Comparison of ENCODE assay signal across 11 cellular contexts in genomic region chr6:141977782-141978181, GRCh38.
"Had no signal": no experiment of that assay in that cellular context is flagged by ENCODE, and none has a peak within 500 bp of the region (broad histone marks: within the 10 kb centered on the region; RNA-seq: fewer than 3 reads in every experiment).

No MANE protein-coding gene starts in this region.

- H3K4me1 Mint-ChIP-seq: GM23338, H9 had no signal

- FAIRE-seq: H1, H54 had no signal

- H3K27ac Mint-ChIP-seq: GM23338, H9, HFFc6 had no signal

- H2AFZ ChIP-seq: GM23248, GM23338 had no signal

- H3K9ac ChIP-seq: GM23248 had no signal

- H3K9me3 Mint-ChIP-seq: GM23338, HFFc6 had no signal

- H3K4me1 ChIP-seq: HAP-1 had no signal

- H3K9me3 ChIP-seq: HAP-1 had no signal

- DNase-seq: GM23248, GOT3, H7, H9, HCEC 1CT, HFFc6 had no signal

- H3K36me3 ChIP-seq: HAP-1 had no signal

- H3K4me3 Mint-ChIP-seq: GM23338, H9, HFFc6 had no signal

- H3K4me2 ChIP-seq: GM23338 had no signal

- H3K4me3 ChIP-seq: GM23248, GM23338, HAP-1 had no signal

- ATAC-seq: GM23338, HCT116 had no signal

- H3K27ac ChIP-seq: GM23248 had no signal
